In the genomic region with DNA sequence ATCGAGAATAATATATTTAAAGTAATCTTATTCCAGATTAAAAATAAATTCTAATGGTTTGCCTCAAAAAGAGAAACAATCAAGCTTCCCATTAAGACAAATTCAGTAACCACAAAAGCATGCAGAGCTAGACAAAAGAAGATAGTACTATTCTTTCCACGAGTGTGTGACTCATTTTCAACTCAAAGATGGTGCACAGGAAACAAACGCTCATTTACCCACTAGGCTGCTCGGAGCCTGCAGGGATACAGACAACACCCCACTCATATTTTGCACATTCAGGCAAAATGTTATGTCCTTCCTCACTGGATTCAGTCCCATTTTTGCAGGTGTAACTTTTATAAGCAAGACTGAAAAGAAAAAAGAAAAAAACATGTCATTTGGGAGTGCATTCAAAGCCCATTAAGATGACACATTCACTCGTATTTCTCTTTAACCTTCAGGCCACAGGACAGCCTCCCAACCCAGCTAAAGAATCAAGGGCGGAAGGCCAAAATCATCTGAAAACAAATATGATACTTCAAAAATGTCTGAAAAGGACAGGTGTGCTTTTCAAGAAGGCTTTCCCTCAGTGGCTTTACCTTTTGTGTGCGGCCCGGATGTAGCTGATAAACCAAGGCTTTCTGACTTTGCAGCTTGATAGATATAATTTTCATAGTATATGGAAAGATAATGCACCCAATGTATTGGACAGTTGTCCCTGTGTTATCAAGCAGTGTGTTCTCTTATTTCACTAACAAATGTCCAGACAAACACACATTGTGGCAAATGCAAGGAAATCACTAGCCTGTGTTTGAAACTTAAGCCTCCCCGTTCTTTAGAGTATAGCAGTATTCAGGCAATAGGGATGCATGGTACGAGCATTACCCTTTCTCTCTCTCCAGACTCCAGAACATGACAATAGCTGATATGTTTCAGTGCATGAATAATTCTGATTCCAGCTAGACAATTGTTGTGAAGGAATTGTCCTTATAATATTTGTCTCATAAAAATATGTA, we compare ENCODE assay signal across 8 cellular contexts.
DNase-seq lines count a peak whose midpoint lies in the region; ATAC-seq and TF ChIP-seq lines count a peak whose summit lies in the region.

No MANE protein-coding gene starts in this region.

- no peaks in the 10 kb centered on the region for H3K9me3 Mint-ChIP-seq in activated T-helper 2 cell treated with anti-CD3 and anti-CD28 coated beads, Interferon-gamma antibody, Interleukin-2, Interleukin-4, amounts not matched to agents 10 μg/mL and 5 μg/mL and 100 μg/mL, durations not matched to agents 14 hours and 24 hours and 36 hours
- H3K9me3 Mint-ChIP-seq in Caco-2 (ENCODE audit: unreplicated experiment): no peaks in the 10 kb centered on the region

- peak overlapping the region; percentile 5 for H3K27ac Mint-ChIP-seq in activated T-helper 2 cell treated with anti-CD3 and anti-CD28 coated beads, Interferon-gamma antibody, Interleukin-2, Interleukin-4, amounts not matched to agents 10 μg/mL and 5 μg/mL and 100 μg/mL, durations not matched to agents 14 hours and 24 hours and 36 hours
- H3K27ac Mint-ChIP-seq in Caco-2 (ENCODE audit: unreplicated experiment): no peak overlapping the region

- peaks cover 5% of the 10 kb centered on the region for H3K27me3 Mint-ChIP-seq in activated T-helper 2 cell treated with anti-CD3 and anti-CD28 coated beads, Interferon-gamma antibody, Interleukin-2, Interleukin-4, amounts not matched to agents 10 μg/mL and 5 μg/mL and 100 μg/mL, durations not matched to agents 14 hours and 24 hours and 36 hours (ENCODE audit: low read depth)
- H3K27me3 Mint-ChIP-seq in Caco-2 (ENCODE audit: insufficient read depth, unreplicated experiment): no peaks in the 10 kb centered on the region

- BruUV-seq in Caco-2 (replicated peaks; lab: Mats Ljungman, UMichigan): no TSS peak

- H3K36me3 Mint-ChIP-seq in activated T-helper 2 cell treated with anti-CD3 and anti-CD28 coated beads, Interferon-gamma antibody, Interleukin-2, Interleukin-4, amounts not matched to agents 10 μg/mL and 5 μg/mL and 100 μg/mL, durations not matched to agents 14 hours and 24 hours and 36 hours (ENCODE audit: low read depth): no peaks in the 10 kb centered on the region
- H3K36me3 Mint-ChIP-seq in Caco-2 (ENCODE audit: insufficient read depth, unreplicated experiment): no peaks in the 10 kb centered on the region

- H3K4me3 ChIP-seq in left lung: no peak overlapping the region
- H3K4me3 ChIP-seq in stomach: no peak overlapping the region
- no peak overlapping the region for H3K4me3 ChIP-seq in Caco-2 (ENCODE audit: low read depth, low read length)

- TF ChIP-seq CTCF in left lung (IDR thresholded peaks at IDR 0.05) (no peak), stomach (IDR thresholded peaks at IDR 0.05) (no peak), Caco-2 (IDR thresholded peaks at IDR 0.05; ENCODE audit: insufficient read depth in 1 of 2, low read depth in 1 of 2, low read length in 1 of 2, severe bottlenecking in 1 of 2, unreplicated experiment in 1 of 2) (no peak)

- H3K27ac ChIP-seq in left lung (no peak overlapping the region), stomach (no peak overlapping the region)

- TF ChIP-seq EP300 in stomach (IDR thresholded peaks at IDR 0.05): no peak

- CTCF ChIA-PET in Caco-2 (lab: Charles Lee): no interaction called here

- no peak overlapping the region for H3K4me3 Mint-ChIP-seq in activated T-helper 2 cell treated with anti-CD3 and anti-CD28 coated beads, Interferon-gamma antibody, Interleukin-2, Interleukin-4, amounts not matched to agents 10 μg/mL and 5 μg/mL and 100 μg/mL, durations not matched to agents 14 hours and 24 hours and 36 hours (ENCODE audit: low read depth)
- H3K4me3 Mint-ChIP-seq in Caco-2 (ENCODE audit: unreplicated experiment): no peak overlapping the region

- POLR2A ChIA-PET in Caco-2 (lab: Charles Lee): no interaction called here

- H3K36me3 ChIP-seq in left lung (no peaks in the 10 kb centered on the region), stomach (no peaks in the 10 kb centered on the region), Caco-2 (ENCODE audit: control insufficient read depth, insufficient read depth, low read length) (no peaks in the 10 kb centered on the region)

- H3K9me3 ChIP-seq in left lung (no peaks in the 10 kb centered on the region), stomach (no peaks in the 10 kb centered on the region), Caco-2 (no peaks in the 10 kb centered on the region)

- intact Hi-C loops in activated T-helper 2 cell treated with anti-CD3 and anti-CD28 coated beads, Interferon-gamma antibody, Interleukin-2, Interleukin-4, amounts not matched to agents 10 μg/mL and 5 μg/mL and 100 μg/mL, durations not matched to agents 14 hours and 24 hours and 36 hours (cut with micrococcal nuclease): loop anchor here (5.0 to 10.0 kb wide), 6 partner anchors 53 to 363 kb away; a partner anchor contains a TSS
- intact Hi-C loops in left lung (cut with DNase I): no loop called here
- intact Hi-C loops in stomach (cut with DNase I; ENCODE audit: low total_unique reads): no loop called here
- intact Hi-C loops in Caco-2 (cut with micrococcal nuclease; ENCODE audit: unreplicated experiment): no loop called here

- H3K4me1 Mint-ChIP-seq in activated T-helper 2 cell treated with anti-CD3 and anti-CD28 coated beads, Interferon-gamma antibody, Interleukin-2, Interleukin-4, amounts not matched to agents 10 μg/mL and 5 μg/mL and 100 μg/mL, durations not matched to agents 14 hours and 24 hours and 36 hours (ENCODE audit: low read depth): peaks cover 32% of the 10 kb centered on the region
- no peaks in the 10 kb centered on the region for H3K4me1 Mint-ChIP-seq in Caco-2 (ENCODE audit: low read depth, unreplicated experiment)

- no peak for TF ChIP-seq POLR2A in stomach (IDR thresholded peaks at IDR 0.05)

- H3K27me3 ChIP-seq in left lung (no peaks in the 10 kb centered on the region), stomach (no peaks in the 10 kb centered on the region), Caco-2 (replicated peaks; ENCODE audit: control insufficient read depth, insufficient read depth, low read length) (no peaks in the 10 kb centered on the region)

- 69 to 72% (median 71%) methylated on average over 10 of the region's 10 CpGs for WGBS in stomach, 5 donors

- DNase-seq in COR-L47 (lab: John Stamatoyannopoulos, UW): peak; percentile 7
- peak; percentile 89 for DNase-seq in M059J (ENCODE audit: low read depth)
- DNase-seq in activated T-helper 2 cell treated with anti-CD3 and anti-CD28 coated beads, Interferon-gamma antibody, Interleukin-2, Interleukin-4, amounts not matched to agents 10 μg/mL and 5 μg/mL and 100 μg/mL, durations not matched to agents 14 hours and 24 hours and 36 hours (ENCODE audit: low spot score): peak; percentile 9
- no peak for DNase-seq in left lung
- no peak for DNase-seq in stomach
- no peak for DNase-seq in NCI-H82 (lab: John Stamatoyannopoulos, UW)
- no peak for DNase-seq in NCI-H2227 treated with DMSO at 0.1 percent for 48 hours (lab: John Stamatoyannopoulos, UW)
- DNase-seq in Caco-2: no peak

- no peaks in the 10 kb centered on the region for H3K4me1 ChIP-seq in left lung
- H3K4me1 ChIP-seq in stomach: peaks cover 0 to 4% (median 0%) of the 10 kb centered on the region in 4 donors
- no peaks in the 10 kb centered on the region; the same call in 1 of the 2 replicates for H3K4me1 ChIP-seq in Caco-2

- peak; percentile 52 for ATAC-seq in left lung

Comparison
In these comparisons a context has a peak if more than half of its experiments do, and no peak if none do; other contexts are left out.
1. DNase-seq: peak in COR-L47 (single experiment), M059J (single experiment) and activated T-helper 2 cell treated with anti-CD3 and anti-CD28 coated beads, Interferon-gamma antibody, Interleukin-2, Interleukin-4, amounts not matched to agents 10 μg/mL and 5 μg/mL and 100 μg/mL, durations not matched to agents 14 hours and 24 hours and 36 hours (single experiment); none in left lung (0 of 2), stomach (single experiment), NCI-H82 (single experiment), NCI-H2227 treated with DMSO at 0.1 percent for 48 hours (single experiment) and Caco-2 (0 of 2).